In the genomic region with DNA sequence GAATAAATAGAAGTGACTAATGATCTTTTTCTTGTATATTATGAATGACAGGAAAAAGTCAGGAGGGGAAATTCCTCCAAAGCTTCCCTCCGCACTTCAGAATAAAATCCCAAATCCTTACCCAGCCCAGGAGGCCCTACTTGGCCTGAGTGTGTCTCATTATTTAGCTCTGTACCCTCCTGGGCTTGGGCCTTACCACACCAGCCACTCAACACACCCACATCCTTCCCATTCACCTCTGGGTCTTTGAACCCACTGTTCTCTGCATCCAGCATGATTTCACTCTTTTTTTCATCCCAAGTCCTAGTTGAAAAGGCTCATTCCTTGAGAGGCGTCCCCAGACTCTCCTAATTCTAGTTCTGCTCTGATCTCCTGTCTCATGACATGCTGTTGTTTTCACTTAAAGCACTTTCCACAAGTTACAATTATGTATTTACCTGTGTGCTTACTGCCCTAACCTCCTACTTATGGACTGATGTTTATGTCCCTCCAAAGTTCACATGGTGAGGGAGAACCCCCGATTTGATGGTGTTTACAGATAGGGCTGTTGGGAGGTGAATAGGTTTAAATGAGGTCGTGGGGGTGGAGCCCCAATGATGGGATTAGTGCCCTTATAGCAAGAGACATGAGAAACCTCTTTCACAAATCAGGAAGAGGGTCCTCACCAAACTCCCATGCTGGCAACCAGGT, we compare ENCODE assay signal across 15 cellular contexts. TPM values are rescaled to one million over a fixed set of nuclear protein-coding genes. Genes with fewer than 3 reads are reported as not detected.
DNase-seq lines count a peak whose midpoint lies in the region; ATAC-seq, FAIRE-seq and TF ChIP-seq lines count a peak whose summit lies in the region.
"Had no signal": no experiment of that assay in that cellular context is flagged by ENCODE, and none has a peak within 500 bp of the region (broad histone marks: within the 10 kb centered on the region; RNA-seq: fewer than 3 reads in every experiment).

No MANE protein-coding gene starts in this region.

- H3K4me3 ChIP-seq in HepG2 (replicated peaks in 1 of 3; ENCODE audit: insufficient read depth in 1 of 3, low read depth in 2 of 3, low read length in 3 of 3) (no peak overlapping the region), right lobe of liver (no peak overlapping the region), endodermal cell (ENCODE audit: low read length) (no peak overlapping the region), neural progenitor cell (no peak overlapping the region), vagina (no peak overlapping the region)

- no TSS peak for BruUV-seq in HepG2 (replicated peaks; lab: Mats Ljungman, UMichigan)

- H3K4me1 ChIP-seq in HepG2 (ENCODE audit: insufficient read depth, low read length), result peaks cover 38% of the 10 kb centered on the region
- peaks cover 0 to 6% (median 0%) of the 10 kb centered on the region in 4 donors for H3K4me1 ChIP-seq in right lobe of liver
- peaks cover 4% of the 10 kb centered on the region for H3K4me1 ChIP-seq in endodermal cell (ENCODE audit: control insufficient read depth, insufficient read depth, low read length)
- peaks cover 20% of the 10 kb centered on the region for H3K4me1 ChIP-seq in neural progenitor cell
- H3K4me1 ChIP-seq in vagina, result peaks cover 75% of the 10 kb centered on the region

- peaks cover 59% of the 10 kb centered on the region for H3K27me3 Mint-ChIP-seq in endodermal cell (ENCODE audit: insufficient read depth)
- no peaks in the 10 kb centered on the region for H3K27me3 Mint-ChIP-seq in neural progenitor cell (ENCODE audit: insufficient read depth, low read depth)
- H3K27me3 Mint-ChIP-seq: IgD-negative memory B cell had no signal

- TF ChIP-seq CTCF in HepG2 (CRISPR knock-in tag; IDR thresholded peaks at IDR 0.05) (no peak), right lobe of liver (IDR thresholded peaks at IDR 0.05) (no peak), endodermal cell (conservative IDR thresholded peaks at IDR 0.05) (no peak), neural progenitor cell (IDR thresholded peaks at IDR 0.05) (no peak), vagina (IDR thresholded peaks at IDR 0.05) (no peak)

- 52% methylated on average over 4 of the region's 4 CpGs for WGBS in HepG2 (ENCODE audit: low lambda C conversion rate)
- 49% methylated on average over 4 of the region's 4 CpGs for WGBS in right lobe of liver (ENCODE audit: insufficient coverage, low coverage, low lambda C conversion rate, missing lambda C conversion rate)
- 33 to 72% methylated on average over 1 to 4 of the region's 4 CpGs for WGBS in endodermal cell (ENCODE audit: insufficient coverage in 1 of 2, insufficient read length in 1 of 2), 2 experiments

- no peak for DNase-seq in HepG2 (ENCODE audit: low spot score)
- no peak for DNase-seq in right lobe of liver
- peak; percentile 74 for DNase-seq in endodermal cell
- no peak for DNase-seq in neural progenitor cell (ENCODE audit: low spot score)
- peak in 1 of 2 donors; percentile 80 for DNase-seq in vagina (ENCODE audit: extremely low spot score in 2 of 2)
- no peak for DNase-seq in NCI-H774 (lab: John Stamatoyannopoulos, UW)
- no peak for DNase-seq in stimulated activated CD4-positive, alpha-beta T cell treated with anti-CD3 and anti-CD28 coated beads, Interleukin-2, amount 100 ng/mL, for 48 hours
- DNase-seq in NK-92 (lab: John Stamatoyannopoulos, UW; ENCODE audit: unreplicated experiment), result no peak
- DNase-seq: GF-D8; NCI-H1930; stimulated activated CD4-positive, alpha-beta T cell treated with anti-CD3 and anti-CD28 coated beads, Interleukin-4, amount 100 ng/mL, for 1 hour; substantia nigra had no signal

- no peak overlapping the region for H3K4me2 ChIP-seq in HepG2 (ENCODE audit: low read depth, low read length)
- H3K4me2 ChIP-seq in neural progenitor cell, result no peak overlapping the region

- no peak for ATAC-seq in HepG2
- no peak for ATAC-seq in right lobe of liver

- H4K20me1 ChIP-seq in HepG2 (ENCODE audit: insufficient read depth, low read length) (no peaks in the 10 kb centered on the region), neural progenitor cell (ENCODE audit: low read depth) (no peaks in the 10 kb centered on the region)

- H3K79me2 ChIP-seq in HepG2 (ENCODE audit: insufficient read depth, low read length) (no peaks in the 10 kb centered on the region), neural progenitor cell (ENCODE audit: low read depth) (no peaks in the 10 kb centered on the region)

- H3K9ac ChIP-seq in HepG2 (ENCODE audit: insufficient read depth, low read depth, low read length) (no peak overlapping the region), endodermal cell (ENCODE audit: extremely low read depth, low read length, poor library complexity, severe bottlenecking) (peak overlapping the region; percentile 2), neural progenitor cell (no peak overlapping the region)

- H3K9me3 ChIP-seq in HepG2 (ENCODE audit: low read length), result no peaks in the 10 kb centered on the region
- no peaks in the 10 kb centered on the region for H3K9me3 ChIP-seq in right lobe of liver
- no peaks in the 10 kb centered on the region for H3K9me3 ChIP-seq in endodermal cell (ENCODE audit: control insufficient read depth, low read length)
- no peaks in the 10 kb centered on the region for H3K9me3 ChIP-seq in neural progenitor cell (ENCODE audit: low read depth)
- no peaks in the 10 kb centered on the region for H3K9me3 ChIP-seq in vagina
- H3K9me3 ChIP-seq: neutrophil had no signal

- H3K36me3 ChIP-seq in HepG2 (replicated peaks in 1 of 2; ENCODE audit: control insufficient read depth in 1 of 2, insufficient read depth in 2 of 2, low read length in 2 of 2) (no peaks in the 10 kb centered on the region), right lobe of liver (no peaks in the 10 kb centered on the region), endodermal cell (ENCODE audit: control insufficient read depth, insufficient read depth, low read length) (no peaks in the 10 kb centered on the region), neural progenitor cell (no peaks in the 10 kb centered on the region), vagina (no peaks in the 10 kb centered on the region)
- H3K36me3 ChIP-seq: neutrophil had no signal

- H3K9me3 Mint-ChIP-seq in endodermal cell (no peaks in the 10 kb centered on the region), neural progenitor cell (peaks cover 3% of the 10 kb centered on the region)
- H3K9me3 Mint-ChIP-seq: IgD-negative memory B cell had no signal

- intact Hi-C loops in HepG2 (cut with micrococcal nuclease; ENCODE audit: unreplicated experiment) (no loop called here), right lobe of liver (cut with DNase I) (no loop called here), vagina (cut with DNase I) (no loop called here)

- no peak for TF ChIP-seq RAD21 in HepG2 (CRISPR knock-in tag; IDR thresholded peaks at IDR 0.05)

- in situ Hi-C loops in HepG2 (cut with HindIII; ENCODE audit: extremely low pct_ligation_motif_present, low pct_unique_long_range_greater_than_20kb), result no loop called here

- FAIRE-seq in HepG2 (lab: Jason Lieb, UNC), result no peak

- H3K27me3 ChIP-seq in HepG2 (ENCODE audit: control insufficient read depth in 1 of 2, insufficient read depth in 2 of 2, low read length in 2 of 2), result no peaks in the 10 kb centered on the region
- no peaks in the 10 kb centered on the region for H3K27me3 ChIP-seq in right lobe of liver
- peaks cover 59% of the 10 kb centered on the region for H3K27me3 ChIP-seq in endodermal cell (ENCODE audit: control insufficient read depth, insufficient read depth, low read length, poor library complexity, severe bottlenecking)
- H3K27me3 ChIP-seq in neural progenitor cell, result peaks cover 9% of the 10 kb centered on the region
- H3K27me3 ChIP-seq in vagina, result no peaks in the 10 kb centered on the region
- H3K27me3 ChIP-seq: neutrophil had no signal

- CTCF ChIA-PET in HepG2 (lab: Yijun Ruan, JAX; ENCODE audit: low intra/inter-chr PET ratio, low total read pairs), result no interaction called here

- peaks cover 35% of the 10 kb centered on the region for H3K4me1 Mint-ChIP-seq in endodermal cell
- H3K4me1 Mint-ChIP-seq in neural progenitor cell, result peaks cover 38% of the 10 kb centered on the region

- no peak overlapping the region for H3K27ac ChIP-seq in HepG2 (ENCODE audit: extremely low read length, insufficient read depth, low read length)
- peak overlapping the region in 1 of 3 donors; percentile 33 for H3K27ac ChIP-seq in right lobe of liver
- H3K27ac ChIP-seq in endodermal cell (ENCODE audit: low read depth, low read length), result no peak overlapping the region
- H3K27ac ChIP-seq in neural progenitor cell, result no peak overlapping the region
- H3K27ac ChIP-seq in vagina, result peak overlapping the region; percentile 80
- H3K27ac ChIP-seq: epithelial cell of prostate, neutrophil had no signal

- TF ChIP-seq POLR2A in HepG2 (IDR thresholded peaks at IDR 0.05; ENCODE audit: insufficient read depth in 1 of 2, low read depth in 2 of 2, low read length in 2 of 2) (no peak), right lobe of liver (IDR thresholded peaks at IDR 0.05) (no peak), vagina (IDR thresholded peaks at IDR 0.05) (no peak)

- H2AFZ ChIP-seq in HepG2 (ENCODE audit: low read length) (no peak overlapping the region), neural progenitor cell (replicated peaks) (no peak overlapping the region)

- peaks cover 4% of the 10 kb centered on the region for H3F3A ChIP-seq in neural progenitor cell (ENCODE audit: low read depth)

- POLR2A ChIA-PET in HepG2 (lab: Yijun Ruan, JAX), result no interaction called here

- peak overlapping the region; percentile 78 for H3K27ac Mint-ChIP-seq in endodermal cell
- no peak overlapping the region for H3K27ac Mint-ChIP-seq in neural progenitor cell

- H3K4me3 Mint-ChIP-seq in endodermal cell, result no peak overlapping the region
- peak overlapping the region; percentile 11 for H3K4me3 Mint-ChIP-seq in neural progenitor cell
- H3K4me3 Mint-ChIP-seq: IgD-negative memory B cell had no signal

- no peak for TF ChIP-seq EP300 in HepG2 (IDR thresholded peaks at IDR 0.05; ENCODE audit: low read depth in 2 of 2, low read length in 2 of 2)
- TF ChIP-seq EP300 in HepG2 (CRISPR knock-in tag; IDR thresholded peaks at IDR 0.05; ENCODE audit: borderline replicate concordance), result no peak

- H3K36me3 Mint-ChIP-seq in endodermal cell (ENCODE audit: low read depth) (no peaks in the 10 kb centered on the region), neural progenitor cell (no peaks in the 10 kb centered on the region)

RNA-seq across cellular contexts. Expression of gene NOD1, which starts 6.4 kb away (rescaled TPM):
- 2.9 TPM in 2 replicates for total RNA-seq in HepG2 (2016; rRNA removed; fragmentation: Illumina TruSeq; extraction: Trizol)
- 1.6 and 1.8 TPM in 2 replicates for total RNA-seq in HepG2 (2016; cell fraction: cytosol; rRNA removed; fragmentation: Illumina TruSeq; extraction: Trizol; ENCODE audit: low read depth)
- 2.4 and 2.6 TPM in 2 replicates for total RNA-seq in HepG2 (2016; cell fraction: insoluble cytoplasmic fraction; rRNA removed; fragmentation: Illumina TruSeq; extraction: Trizol)
- 1.7 and 3.3 TPM in 2 replicates for total RNA-seq in HepG2 (2016; cell fraction: membrane; rRNA removed; fragmentation: Illumina TruSeq; extraction: Trizol)
- total RNA-seq in HepG2 (2016; cell fraction: nucleus; rRNA removed; fragmentation: Illumina TruSeq; extraction: Trizol), result 4.8 and 4.9 TPM in 2 replicates
- polyA plus RNA-seq in HepG2 (2011; rRNA removed), result 1.7 and 1.9 TPM in 2 replicates
- polyA plus RNA-seq in HepG2 (2011; cell fraction: cytosol; rRNA removed), result 1.1 and 1.4 TPM in 2 replicates
- 4.1 and 4.3 TPM in 2 replicates for polyA plus RNA-seq in HepG2 (2011; cell fraction: nucleus; rRNA removed)
- polyA plus RNA-seq in HepG2 (2012), result 0.91 and 1.1 TPM in 2 replicates
- polyA plus RNA-seq in HepG2 (2016; cell fraction: cytosol; fragmentation: Illumina TruSeq; extraction: Trizol; ENCODE audit: low read depth), result 0.54 and 0.55 TPM in 2 replicates
- polyA plus RNA-seq in HepG2 (2016; cell fraction: insoluble cytoplasmic fraction; fragmentation: Illumina TruSeq; extraction: Trizol; ENCODE audit: low read depth), result 2.1 and 3.1 TPM in 2 replicates
- 1.2 TPM in 2 replicates for polyA plus RNA-seq in HepG2 (2016; cell fraction: membrane; fragmentation: Illumina TruSeq; extraction: Trizol; ENCODE audit: low read depth)
- polyA plus RNA-seq in HepG2 (2016; cell fraction: nucleus; fragmentation: Illumina TruSeq; extraction: Trizol; ENCODE audit: insufficient read depth, low read depth), result 6.7 and 7.0 TPM in 2 replicates
- 4.2 and 9.5 TPM in 2 replicates for polyA minus RNA-seq in HepG2 (2011; rRNA and poly(A)+ RNA removed; ENCODE audit: low replicate concordance)
- 0.97 and 1.1 TPM in 2 replicates for polyA minus RNA-seq in HepG2 (2011; cell fraction: cytosol; rRNA and poly(A)+ RNA removed)
- 4.5 and 5.7 TPM in 2 replicates for polyA minus RNA-seq in HepG2 (2011; cell fraction: nucleus; rRNA and poly(A)+ RNA removed)
- 1 to 10 TPM; 1.7 to 5.3 (median 2.7) TPM for total RNA-seq in right lobe of liver
- 1 to 10 TPM; 3.3 to 3.4 TPM for total RNA-seq in endodermal cell
- polyA plus RNA-seq in endodermal cell (2013, experiment 1 of 2), result 6.3 TPM
- 6.3 TPM for polyA plus RNA-seq in endodermal cell (2013, experiment 2 of 2)
- 5.0 and 7.4 TPM in 2 replicates for total RNA-seq in neural progenitor cell (ENCODE audit: low replicate concordance)
- total RNA-seq in vagina, result 14.5 TPM

RNA-seq across cellular contexts. Expression of gene GGCT, which starts 32.4 kb away (rescaled TPM):
- 78.3 and 100 TPM in 2 replicates for total RNA-seq in HepG2 (2016; rRNA removed; fragmentation: Illumina TruSeq; extraction: Trizol)
- total RNA-seq in HepG2 (2016; cell fraction: cytosol; rRNA removed; fragmentation: Illumina TruSeq; extraction: Trizol; ENCODE audit: low read depth), result 39.7 and 45.3 TPM in 2 replicates
- 82.1 and 105 TPM in 2 replicates for total RNA-seq in HepG2 (2016; cell fraction: insoluble cytoplasmic fraction; rRNA removed; fragmentation: Illumina TruSeq; extraction: Trizol)
- total RNA-seq in HepG2 (2016; cell fraction: membrane; rRNA removed; fragmentation: Illumina TruSeq; extraction: Trizol), result 67.8 and 73.9 TPM in 2 replicates
- total RNA-seq in HepG2 (2016; cell fraction: nucleus; rRNA removed; fragmentation: Illumina TruSeq; extraction: Trizol), result 32.3 and 39.6 TPM in 2 replicates
- 14.0 and 19.5 TPM in 2 replicates for polyA plus RNA-seq in HepG2 (2011; rRNA removed)
- polyA plus RNA-seq in HepG2 (2011; cell fraction: cytosol; rRNA removed), result 11.4 and 15.5 TPM in 2 replicates
- 4.5 and 4.6 TPM in 2 replicates for polyA plus RNA-seq in HepG2 (2011; cell fraction: nucleus; rRNA removed)
- polyA plus RNA-seq in HepG2 (2012), result 24.6 and 36.2 TPM in 2 replicates
- polyA plus RNA-seq in HepG2 (2016; cell fraction: cytosol; fragmentation: Illumina TruSeq; extraction: Trizol; ENCODE audit: low read depth), result 46.7 and 63.3 TPM in 2 replicates
- 121 TPM in 2 replicates for polyA plus RNA-seq in HepG2 (2016; cell fraction: insoluble cytoplasmic fraction; fragmentation: Illumina TruSeq; extraction: Trizol; ENCODE audit: low read depth)
- 69.8 and 73.0 TPM in 2 replicates for polyA plus RNA-seq in HepG2 (2016; cell fraction: membrane; fragmentation: Illumina TruSeq; extraction: Trizol; ENCODE audit: low read depth)
- polyA plus RNA-seq in HepG2 (2016; cell fraction: nucleus; fragmentation: Illumina TruSeq; extraction: Trizol; ENCODE audit: insufficient read depth, low read depth), result 58.4 and 59.1 TPM in 2 replicates
- polyA minus RNA-seq in HepG2 (2011; rRNA and poly(A)+ RNA removed; ENCODE audit: low replicate concordance), result 8.0 and 33.3 TPM in 2 replicates
- 5.6 and 6.7 TPM in 2 replicates for polyA minus RNA-seq in HepG2 (2011; cell fraction: cytosol; rRNA and poly(A)+ RNA removed)
- 5.8 and 6.7 TPM in 2 replicates for polyA minus RNA-seq in HepG2 (2011; cell fraction: nucleus; rRNA and poly(A)+ RNA removed)
- 10 to 100 TPM; 13.2 to 23.8 (median 16.8) TPM for total RNA-seq in right lobe of liver
- 10 to 100 TPM; 46.4 to 48.9 TPM for total RNA-seq in endodermal cell
- 47.9 TPM for polyA plus RNA-seq in endodermal cell (2013, experiment 1 of 2)
- polyA plus RNA-seq in endodermal cell (2013, experiment 2 of 2), result 44.2 TPM
- 97.1 and 160 TPM in 2 replicates for total RNA-seq in neural progenitor cell (ENCODE audit: low replicate concordance)
- 21.6 TPM for total RNA-seq in vagina
